ENCODE assay signal across 27 cellular contexts in genomic region chr9:113692264-113692663, GRCh38.
"Had no signal": no experiment of that assay in that cellular context is flagged by ENCODE, and none has a peak within 500 bp of the region (broad histone marks: within the 10 kb centered on the region; RNA-seq: fewer than 3 reads in every experiment).

No MANE protein-coding gene starts in this region.

- DNase-seq: colonic mucosa; effector CD8-positive, alpha-beta T cell; foreskin fibroblast; gastrocnemius medialis; head of caudate nucleus; left ventricle myocardium superior; lower lobe of right lung; mucosa of descending colon; naive B cell; stimulated activated CD4-positive, alpha-beta T cell treated with anti-CD3 and anti-CD28 coated beads, Interleukin-12 subunit alpha, Interleukin-12 subunit beta, amount 100 ng/mL, for 4 hours; stimulated activated CD4-positive, alpha-beta T cell treated with anti-CD3 and anti-CD28 coated beads, Interleukin-1b, Interleukin-23, amount 100 ng/mL, for 48 hours; stimulated activated CD4-positive, alpha-beta T cell treated with anti-CD3 and anti-CD28 coated beads, Interleukin-4, amount 100 ng/mL, for 1 hour; stimulated activated CD8-positive, alpha-beta memory T cell treated with anti-CD3 and anti-CD28 coated beads, Interleukin-4, amount 100 ng/mL, for 48 hours; stimulated activated naive CD4-positive, alpha-beta T cell; stomach; testis; tibial artery had no signal

- H3K4me3 ChIP-seq: colonic mucosa, gastrocnemius medialis, lower lobe of right lung, mucosa of descending colon, smooth muscle cell, stomach, testis, tibial artery had no signal

- H3K36me3 ChIP-seq: colonic mucosa, gastrocnemius medialis, lower lobe of right lung, neutrophil, stomach, tibial artery had no signal

- H2AFZ ChIP-seq: parathyroid adenoma had no signal

- H3K36me3 Mint-ChIP-seq: mesothelial cell of epicardium; natural killer cell treated with Interleukin-12 subunit alpha and Interleukin-12 subunit beta and Interleukin-15 and Interleukin-18, amount 100 ng/mL, for 72 hours; type B pancreatic cell had no signal

- H3K4me3 Mint-ChIP-seq: dendritic cell treated with granulocyte-macrophage colony-stimulating factor and Interleukin-4, amounts not matched to agents 40 ng/mL and 50 ng/mL, for 4 days; mesothelial cell of epicardium; natural killer cell treated with Interleukin-12 subunit alpha and Interleukin-12 subunit beta and Interleukin-15 and Interleukin-18, amount 100 ng/mL, for 72 hours; neural crest cell; type B pancreatic cell had no signal

- H3K79me2 ChIP-seq: parathyroid adenoma had no signal

- H3K4me1 ChIP-seq: colonic mucosa, gastrocnemius medialis, parathyroid adenoma had no signal

- H3K4me2 ChIP-seq: smooth muscle cell had no signal

- H3K27me3 Mint-ChIP-seq: natural killer cell treated with Interleukin-12 subunit alpha and Interleukin-12 subunit beta and Interleukin-15 and Interleukin-18, amount 100 ng/mL, for 72 hours had no signal

- H3K27ac Mint-ChIP-seq: dendritic cell treated with granulocyte-macrophage colony-stimulating factor and Interleukin-4, amounts not matched to agents 40 ng/mL and 50 ng/mL, for 4 days; mesothelial cell of epicardium; naive B cell; natural killer cell treated with Interleukin-12 subunit alpha and Interleukin-12 subunit beta and Interleukin-15 and Interleukin-18, amount 100 ng/mL, for 72 hours; progenitor cell of endocrine pancreas; type B pancreatic cell had no signal

- ATAC-seq: gastrocnemius medialis; left ventricle myocardium superior; lower lobe of right lung; mucosa of descending colon; natural killer cell treated with Interleukin-12 subunit alpha and Interleukin-12 subunit beta and Interleukin-15 and Interleukin-18, amount 100 ng/mL, for 72 hours; sciatic nerve had no signal

- H3K9me3 Mint-ChIP-seq: dendritic cell treated with granulocyte-macrophage colony-stimulating factor and Interleukin-4, amounts not matched to agents 40 ng/mL and 50 ng/mL, for 4 days; natural killer cell treated with Interleukin-12 subunit alpha and Interleukin-12 subunit beta and Interleukin-15 and Interleukin-18, amount 100 ng/mL, for 72 hours; type B pancreatic cell had no signal

- H3K4me1 Mint-ChIP-seq: neural crest cell had no signal

- H3K9ac ChIP-seq: parathyroid adenoma had no signal

- H3K27ac ChIP-seq: colonic mucosa, gastrocnemius medialis, lower lobe of right lung, neutrophil, parathyroid adenoma, stomach, testis, tibial artery had no signal

- H3K27me3 ChIP-seq: testis had no signal

- H3K9me3 ChIP-seq: colonic mucosa, gastrocnemius medialis, lower lobe of right lung, mucosa of descending colon, neutrophil, testis, tibial artery had no signal
